Comparison of ENCODE assay signal across 14 cellular contexts in the genomic region with DNA sequence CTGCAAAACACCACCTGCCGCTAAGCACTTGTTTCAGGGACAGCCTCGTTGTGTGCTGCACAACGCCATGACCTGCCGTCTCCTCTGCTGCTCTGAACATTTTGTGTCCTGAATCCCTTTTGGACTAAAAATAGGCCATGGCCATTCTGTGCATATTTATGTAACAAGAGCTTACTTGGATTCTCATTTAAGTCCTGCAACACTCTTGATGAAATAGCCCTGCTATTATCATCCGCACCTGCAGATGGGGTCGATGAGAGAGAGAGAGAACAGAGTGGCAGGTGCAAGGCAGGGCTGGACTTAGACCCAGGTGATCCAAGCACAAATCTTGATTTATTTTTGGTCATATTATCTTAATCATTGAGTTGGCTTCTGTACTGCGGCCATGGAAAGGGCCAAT.
DNase-seq lines count a peak whose midpoint lies in the region; ATAC-seq and TF ChIP-seq lines count a peak whose summit lies in the region.
"Had no signal": no experiment of that assay in that cellular context is flagged by ENCODE, and none has a peak within 500 bp of the region (broad histone marks: within the 10 kb centered on the region; RNA-seq: fewer than 3 reads in every experiment).

No MANE protein-coding gene starts in this region.

- CTCF ChIA-PET in activated CD8-positive, alpha-beta memory T cell treated with anti-CD3 and anti-CD28 coated beads, Interleukin-2, amount 10 ng/mL, durations not matched to agents 7 days and 5 days (lab: Charles Lee): no interaction called here

- H3K4me2 ChIP-seq in OCI-LY3 (ENCODE audit: low read length): no peak overlapping the region

- H3K27me3 ChIP-seq in OCI-LY3 (ENCODE audit: low read depth, low read length): no peaks in the 10 kb centered on the region
- H3K27me3 ChIP-seq in ovary: no peaks in the 10 kb centered on the region

- DNase-seq in NCI-H748 (lab: John Stamatoyannopoulos, UW; ENCODE audit: unreplicated experiment) (peak; percentile 11), NCI-H748 treated with DMSO at 0.1 percent for 48 hours (lab: John Stamatoyannopoulos, UW) (no peak), endothelial cell (ENCODE audit: low spot score) (peak; percentile 19), renal cortical epithelial cell (ENCODE audit: low read depth) (peak; percentile 18), ovary (no peak)
- no peak for DNase-seq in activated CD8-positive, alpha-beta memory T cell treated with anti-CD3 and anti-CD28 coated beads, Interleukin-2, amount 10 ng/mL, durations not matched to agents 7 days and 5 days
- DNase-seq: cerebellar nuclear complex; NCI-H69; stimulated activated CD4-positive, alpha-beta T cell treated with anti-CD3 and anti-CD28 coated beads, Interleukin-2, amount 100 ng/mL, for 24 hours had no signal

- TF ChIP-seq EP300 in ovary (IDR thresholded peaks at IDR 0.05): no peak

- H3K27ac ChIP-seq in OCI-LY3 (ENCODE audit: low read length) (no peak overlapping the region), ovary (no peak overlapping the region)
- H3K27ac ChIP-seq: prostate gland had no signal

- peaks cover 1% of the 10 kb centered on the region for H3K27me3 Mint-ChIP-seq in endothelial cell (ENCODE audit: unreplicated experiment)
- peaks cover 36% of the 10 kb centered on the region for H3K27me3 Mint-ChIP-seq in activated CD8-positive, alpha-beta memory T cell treated with anti-CD3 and anti-CD28 coated beads, Interleukin-2, amount 10 ng/mL, durations not matched to agents 7 days and 5 days
- H3K27me3 Mint-ChIP-seq: activated naive CD4-positive, alpha-beta T cell treated with anti-CD3 and anti-CD28 coated beads, Interleukin-2, amount 50 U/mL, for 24 hours had no signal

- H3K27ac Mint-ChIP-seq in endothelial cell (ENCODE audit: unreplicated experiment): no peak overlapping the region
- H3K27ac Mint-ChIP-seq in activated CD8-positive, alpha-beta memory T cell treated with anti-CD3 and anti-CD28 coated beads, Interleukin-2, amount 10 ng/mL, durations not matched to agents 7 days and 5 days: no peak overlapping the region
- H3K27ac Mint-ChIP-seq: activated naive CD4-positive, alpha-beta T cell treated with anti-CD3 and anti-CD28 coated beads, Interleukin-2, amount 50 U/mL, for 24 hours had no signal

- H3K79me2 ChIP-seq in OCI-LY3 (ENCODE audit: low read length): no peaks in the 10 kb centered on the region

- H3K36me3 ChIP-seq in OCI-LY3 (replicated peaks; ENCODE audit: low read depth, low read length) (no peaks in the 10 kb centered on the region), ovary (no peaks in the 10 kb centered on the region)
- H3K36me3 ChIP-seq: prostate gland had no signal

- no peaks in the 10 kb centered on the region for H3K4me1 Mint-ChIP-seq in endothelial cell (ENCODE audit: unreplicated experiment)
- no peaks in the 10 kb centered on the region for H3K4me1 Mint-ChIP-seq in activated CD8-positive, alpha-beta memory T cell treated with anti-CD3 and anti-CD28 coated beads, Interleukin-2, amount 10 ng/mL, durations not matched to agents 7 days and 5 days
- H3K4me1 Mint-ChIP-seq: activated naive CD4-positive, alpha-beta T cell treated with anti-CD3 and anti-CD28 coated beads, Interleukin-2, amount 50 U/mL, for 24 hours had no signal

- peak; percentile 7; the same call in 1 of the 2 replicates for TF ChIP-seq CTCF in OCI-LY3 (IDR thresholded peaks at IDR 0.05; ENCODE audit: low read depth, low read length)
- peak; percentile 20 for TF ChIP-seq CTCF in endothelial cell (IDR thresholded peaks at IDR 0.05; ENCODE audit: unreplicated experiment)
- no peak for TF ChIP-seq CTCF in ovary (IDR thresholded peaks at IDR 0.05)

- no peak for ATAC-seq in activated CD8-positive, alpha-beta memory T cell treated with anti-CD3 and anti-CD28 coated beads, Interleukin-2, amount 10 ng/mL, durations not matched to agents 7 days and 5 days
- ATAC-seq in activated CD4-positive, CD25-positive, alpha-beta regulatory T cell treated with anti-CD3 and anti-CD28 coated beads, Interleukin-2, amount 50 U/mL, for 24 hours: no peak
- ATAC-seq: esophagus mucosa had no signal

- no peak overlapping the region for H3K4me3 Mint-ChIP-seq in endothelial cell (ENCODE audit: unreplicated experiment)
- no peak overlapping the region for H3K4me3 Mint-ChIP-seq in activated CD8-positive, alpha-beta memory T cell treated with anti-CD3 and anti-CD28 coated beads, Interleukin-2, amount 10 ng/mL, durations not matched to agents 7 days and 5 days
- H3K4me3 Mint-ChIP-seq: activated naive CD4-positive, alpha-beta T cell treated with anti-CD3 and anti-CD28 coated beads, Interleukin-2, amount 50 U/mL, for 24 hours had no signal

- WGBS in ovary, 3 donors: 75 to 83% (median 76%) methylated on average over 7 of the region's 7 CpGs

- no peak for TF ChIP-seq POLR2A in ovary (IDR thresholded peaks at IDR 0.05)

- H2AFZ ChIP-seq in OCI-LY3 (ENCODE audit: low read depth, low read length): no peak overlapping the region

- H3K4me1 ChIP-seq in OCI-LY3 (ENCODE audit: low read length) (no peaks in the 10 kb centered on the region), ovary (ENCODE audit: insufficient read depth) (no peaks in the 10 kb centered on the region)
- H3K4me1 ChIP-seq: prostate gland had no signal

- intact Hi-C loops in ovary (cut with DNase I): no loop called here

- H3K9me3 ChIP-seq in OCI-LY3 (ENCODE audit: insufficient read depth, low read length) (no peaks in the 10 kb centered on the region), ovary (no peaks in the 10 kb centered on the region)
- H3K9me3 ChIP-seq: prostate gland had no signal

- H4K20me1 ChIP-seq in OCI-LY3 (ENCODE audit: insufficient read depth, low read length): no peaks in the 10 kb centered on the region

- H3K36me3 Mint-ChIP-seq in endothelial cell (ENCODE audit: low read depth, unreplicated experiment): no peaks in the 10 kb centered on the region
- no peaks in the 10 kb centered on the region for H3K36me3 Mint-ChIP-seq in activated CD8-positive, alpha-beta memory T cell treated with anti-CD3 and anti-CD28 coated beads, Interleukin-2, amount 10 ng/mL, durations not matched to agents 7 days and 5 days
- H3K36me3 Mint-ChIP-seq: activated naive CD4-positive, alpha-beta T cell treated with anti-CD3 and anti-CD28 coated beads, Interleukin-2, amount 50 U/mL, for 24 hours had no signal

- H3K9ac ChIP-seq in OCI-LY3 (ENCODE audit: low read length): no peak overlapping the region

- no peaks in the 10 kb centered on the region for H3K9me3 Mint-ChIP-seq in endothelial cell (ENCODE audit: unreplicated experiment)
- H3K9me3 Mint-ChIP-seq in activated CD8-positive, alpha-beta memory T cell treated with anti-CD3 and anti-CD28 coated beads, Interleukin-2, amount 10 ng/mL, durations not matched to agents 7 days and 5 days (ENCODE audit: low read depth): no peaks in the 10 kb centered on the region
- H3K9me3 Mint-ChIP-seq: activated naive CD4-positive, alpha-beta T cell treated with anti-CD3 and anti-CD28 coated beads, Interleukin-2, amount 50 U/mL, for 24 hours had no signal

- H3K4me3 ChIP-seq in OCI-LY3 (ENCODE audit: low read length) (no peak overlapping the region), ovary (no peak overlapping the region)
- H3K4me3 ChIP-seq: prostate gland had no signal

Comparison
In these comparisons a context has a peak if more than half of its experiments do, and no peak if none do; other contexts are left out.
1. DNase-seq: peak in NCI-H748 (single experiment), endothelial cell (single experiment) and renal cortical epithelial cell (single experiment); none in NCI-H748 treated with DMSO at 0.1 percent for 48 hours (single experiment), activated CD8-positive, alpha-beta memory T cell treated with anti-CD3 and anti-CD28 coated beads, Interleukin-2, amount 10 ng/mL, durations not matched to agents 7 days and 5 days (single experiment) and ovary (0 of 5).
2. CTCF ChIP-seq: peak in OCI-LY3 (single experiment) and endothelial cell (single experiment); none in ovary (0 of 3).